ENCODE assay signal across 2 cellular contexts in the genomic region with DNA sequence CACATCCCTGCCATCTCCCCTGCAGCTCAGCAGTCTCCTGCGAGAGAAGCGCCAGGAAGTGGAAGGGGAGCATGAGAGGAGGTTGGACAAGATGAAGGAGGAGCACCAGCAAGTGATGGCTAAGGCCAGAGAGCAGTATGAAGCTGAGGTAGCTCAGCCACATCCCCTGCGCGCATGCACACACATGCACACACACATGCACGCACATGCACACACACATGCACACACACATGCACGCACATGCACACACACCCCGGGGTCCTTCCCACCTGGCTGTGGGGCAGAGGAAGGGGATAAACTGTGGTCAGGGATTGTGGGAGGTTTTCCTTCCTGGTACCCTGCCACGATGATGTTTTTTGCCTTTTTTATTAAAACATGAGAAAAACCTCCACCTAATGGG.
TF ChIP-seq lines count a peak whose summit lies in the region.

No MANE protein-coding gene starts in this region.

TF ChIP-seq in HEK293, 187 proteins besides CTCF, POLR2A, EP300 and RAD21 (continued from another document):
- no peak for TF ChIP-seq ZNF18 (tag by site-specific recombination; IDR thresholded peaks at IDR 0.05)

TF ChIP-seq in HepG2, 621 proteins besides CTCF, POLR2A, EP300 and RAD21 (continued from another document):
- TF ChIP-seq STAT6 (CRISPR knock-in tag; IDR thresholded peaks at IDR 0.05; ENCODE audit: borderline replicate concordance) = no peak
- no peak for TF ChIP-seq CREM (IDR thresholded peaks at IDR 0.05)
- TF ChIP-seq CREM (CRISPR knock-in tag; IDR thresholded peaks at IDR 0.05) = no peak
- TF ChIP-seq AKAP8 (CRISPR knock-in tag; IDR thresholded peaks at IDR 0.05) = no peak
- peak; percentile 74 for TF ChIP-seq MNT (IDR thresholded peaks at IDR 0.05)
- no peak for TF ChIP-seq JUN (CRISPR knock-in tag; IDR thresholded peaks at IDR 0.05)
- TF ChIP-seq ZNF644 (CRISPR knock-in tag; IDR thresholded peaks at IDR 0.05; ENCODE audit: low read depth) = no peak
TF ChIP-seq in HepG2: peak in this region for 1.
